Comparison of ENCODE assay signal across 8 cellular contexts in genomic region chr7:4642468-4643203, GRCh38. TPM values are rescaled to one million over a fixed set of nuclear protein-coding genes. Genes with fewer than 3 reads are reported as not detected.
A peak's percentile ranks its signal among the peaks of the same experiment; 100 is the strongest.
DNase-seq lines count a peak whose midpoint lies in the region; ATAC-seq, FAIRE-seq and TF ChIP-seq lines count a peak whose summit lies in the region.

No MANE protein-coding gene starts in this region.

- no peak overlapping the region for H2AK5ac ChIP-seq in mesenchymal stem cell (ENCODE audit: low read length, severe bottlenecking)

- WGBS in A549 (ENCODE audit: missing lambda C conversion rate) = 53% methylated on average over 20 of the region's 20 CpGs
- WGBS in K562 (ENCODE audit: insufficient coverage, low coverage, missing lambda C conversion rate) = 28% methylated on average over 20 of the region's 20 CpGs
- 91% methylated on average over 17 of the region's 20 CpGs for WGBS in mesenchymal stem cell

- POLR2A ChIA-PET in A549 (lab: Yijun Ruan, JAX) (interaction anchor here (0.8 to 2.3 kb wide), 10 partner anchors 10 to 133 kb away, joined by 5 to 48 read pairs (median 15); partner anchors contain the start of genes AP5Z1 and FOXK1), K562 (lab: Yijun Ruan, JAX) (interaction anchor here (0.7 to 2.2 kb wide), 5 partner anchors 21 to 52 kb away, joined by 3 to 21 read pairs (median 3); partner anchors contain the start of gene FOXK1)

- H2AFZ ChIP-seq in K562 (ENCODE audit: low read depth, low read length) (peak overlapping the region; percentile 85), mesenchymal stem cell (ENCODE audit: low read depth, low read length) (no peak overlapping the region)

- no peak overlapping the region for H2BK15ac ChIP-seq in mesenchymal stem cell (ENCODE audit: low read depth, poor library complexity, severe bottlenecking)

- H4K91ac ChIP-seq in mesenchymal stem cell (ENCODE audit: low read length) = no peak overlapping the region

- H3K9ac ChIP-seq in K562 (ENCODE audit: insufficient read depth in 1 of 2, low read depth in 2 of 2, low read length in 2 of 2) (peak overlapping the region; percentile 93 to 97), mesenchymal stem cell (ENCODE audit: low read length) (peak overlapping the region; percentile 97)

- TF ChIP-seq POLR2A in A549 (IDR thresholded peaks at IDR 0.05; ENCODE audit: low read length) = no peak
- TF ChIP-seq POLR2A in K562 (conservative IDR thresholded peaks at IDR 0.05) = peak; percentile 16; the same call in 1 of the 2 replicates

- H3K27ac ChIP-seq in A549 (peak overlapping the region; percentile 89 to 98), K562 (ENCODE audit: extremely low read depth, low read depth, low read length) (peak overlapping the region; percentile 98), mesenchymal stem cell (ENCODE audit: low read length, poor library complexity, severe bottlenecking) (no peak overlapping the region)

- H3K4me2 ChIP-seq in A549 = peak overlapping the region; percentile 78
- peak overlapping the region; percentile 78 for H3K4me2 ChIP-seq in K562 (ENCODE audit: insufficient read depth, low read length)
- peak overlapping the region; percentile 10 for H3K4me2 ChIP-seq in mesenchymal stem cell (ENCODE audit: low read length, poor library complexity, severe bottlenecking)

- ATAC-seq in A549 (no peak), HG02870 (IDR thresholded peaks at IDR 0.05; ENCODE audit: unreplicated experiment) (peak; percentile 2), K562 (peak; percentile 26), HG02885 (IDR thresholded peaks at IDR 0.05; ENCODE audit: poor library complexity, unreplicated experiment) (no peak), GM21528 (IDR thresholded peaks at IDR 0.05; ENCODE audit: low FRiP score, unreplicated experiment) (no peak), HG03097 (IDR thresholded peaks at IDR 0.05; ENCODE audit: low FRiP score, unreplicated experiment) (no peak)

- H3K4me1 ChIP-seq in A549 (peaks cover 9% of the 10 kb centered on the region; the same call in 1 of the 3 replicates), K562 (replicated peaks in 1 of 2; ENCODE audit: control insufficient read depth in 2 of 2, insufficient read depth in 2 of 2, low read length in 2 of 2) (peaks cover 9 to 29% of the 10 kb centered on the region in 2 experiments; a peak in 4 of 5 replicates), mesenchymal stem cell (ENCODE audit: control insufficient read depth, insufficient read depth, low read depth, low read length) (peaks cover 2% of the 10 kb centered on the region)

- H2BK5ac ChIP-seq in mesenchymal stem cell (ENCODE audit: low read depth, low read length, poor library complexity, severe bottlenecking) = no peak overlapping the region

- TSS peak; percentile 96 for BruUV-seq in K562 (replicated peaks; lab: Mats Ljungman, UMichigan)

- H4K8ac ChIP-seq in mesenchymal stem cell (ENCODE audit: low read length) = peak overlapping the region; percentile 93

- peak overlapping the region; percentile 57 for H3K4me3 ChIP-seq in A549
- H3K4me3 ChIP-seq in K562 = peak overlapping the region; percentile 69
- H3K4me3 ChIP-seq in mesenchymal stem cell (ENCODE audit: insufficient read depth in 1 of 2, low read depth in 1 of 2, low read length in 2 of 2) = peak overlapping the region; percentile 40 to 92

- H3K79me2 ChIP-seq in K562 (ENCODE audit: control insufficient read depth, insufficient read depth, low read length) = peaks cover 8% of the 10 kb centered on the region

- H3K9me1 ChIP-seq in K562 (ENCODE audit: control insufficient read depth, insufficient read depth, low read length) = no peaks in the 10 kb centered on the region

- no peak overlapping the region for H3K18ac ChIP-seq in mesenchymal stem cell (ENCODE audit: low read depth in 1 of 2, low read length in 2 of 2)

- FAIRE-seq in A549 (lab: Jason Lieb, UNC) (no peak), K562 (lab: Jason Lieb, UNC) (no peak)

- no peak overlapping the region for H3K14ac ChIP-seq in mesenchymal stem cell (ENCODE audit: low read length in 2 of 2)

- no peaks in the 10 kb centered on the region for H4K20me1 ChIP-seq in K562 (replicated peaks; ENCODE audit: control insufficient read depth, insufficient read depth, low read length)

- H3K79me1 ChIP-seq in mesenchymal stem cell (replicated peaks; ENCODE audit: low read length, poor library complexity, severe bottlenecking) = no peaks in the 10 kb centered on the region

- intact Hi-C loops in K562 (cut with micrococcal nuclease) = loop anchor here (5.0 kb wide), 1 partner anchor 95 kb away; no protein-coding TSS in a partner anchor

- peak overlapping the region in 1 of 2 experiments; percentile 30 for H3K4ac ChIP-seq in mesenchymal stem cell (ENCODE audit: low read depth in 1 of 2, low read length in 2 of 2)

- H3K27me3 ChIP-seq in K562 (ENCODE audit: control insufficient read depth in 2 of 2, insufficient read depth in 2 of 2, low read length in 2 of 2) (no peaks in the 10 kb centered on the region), mesenchymal stem cell (ENCODE audit: control insufficient read depth in 1 of 2, insufficient read depth in 1 of 2, low read length in 2 of 2) (no peaks in the 10 kb centered on the region)

- CTCF ChIA-PET in A549 (lab: Yijun Ruan, JAX) (interaction anchor here (0.8 to 2.6 kb wide), 17 partner anchors 9 to 1857 kb away, joined by 3 to 26 read pairs (median 7); no protein-coding TSS in a partner anchor), K562 (lab: Yijun Ruan, JAX; ENCODE audit: low intra/inter-chr PET ratio) (interaction anchor here (1.0 kb wide), 1 partner anchor 42 kb away, joined by 4 read pairs; no protein-coding TSS in a partner anchor)

- H2BK12ac ChIP-seq in mesenchymal stem cell (ENCODE audit: low read length in 2 of 2) = no peak overlapping the region

- TF ChIP-seq RAD21 in A549 (conservative IDR thresholded peaks at IDR 0.05 in 1 of 2, IDR thresholded peaks at IDR 0.05 in 1 of 2) (no peak), K562 (CRISPR knock-in tag; conservative IDR thresholded peaks at IDR 0.05 in 1 of 2, IDR thresholded peaks at IDR 0.05 in 1 of 2) (no peak)

- TF ChIP-seq EP300 in A549 (IDR thresholded peaks at IDR 0.05) (no peak), K562 (IDR thresholded peaks at IDR 0.05; ENCODE audit: low read length) (no peak)

- H3K36me3 ChIP-seq in K562 (ENCODE audit: control insufficient read depth, insufficient read depth, low read length) = no peaks in the 10 kb centered on the region
- no peaks in the 10 kb centered on the region for H3K36me3 ChIP-seq in mesenchymal stem cell (ENCODE audit: control insufficient read depth in 1 of 2, insufficient read depth in 2 of 2, low read depth in 1 of 2, low read length in 2 of 2)

- TF ChIP-seq CTCF in A549 (IDR thresholded peaks at IDR 0.05) (no peak), K562 (IDR thresholded peaks at IDR 0.05 in 2 of 3, conservative IDR thresholded peaks at IDR 0.05 in 1 of 3; ENCODE audit: insufficient read depth in 2 of 3, low read depth in 1 of 3, low read length in 3 of 3) (no peak)

- DNase-seq in A549 (ENCODE audit: low read depth in 1 of 2, low spot score in 1 of 2) (no peak), K562 (ENCODE audit: extremely low read depth in 1 of 4, low spot score in 3 of 4) (peak in 1 of 4 experiments; percentile 31), mesenchymal stem cell (no peak), SW 1271 (lab: John Stamatoyannopoulos, UW) (no peak)

- H3K9me3 ChIP-seq in A549 (no peaks in the 10 kb centered on the region), K562 (replicated peaks; ENCODE audit: control insufficient read depth, insufficient read depth, low read depth, low read length) (0 out of 2 replicates have a peak, but pooled peaks cover 2% of the 10 kb centered on the region), mesenchymal stem cell (ENCODE audit: control insufficient read depth, low read length) (peaks cover 4% of the 10 kb centered on the region)

- H2BK120ac ChIP-seq in mesenchymal stem cell (ENCODE audit: low read depth, low read length) = no peak overlapping the region

- in situ Hi-C loops in K562 (cut with MboI) = no loop called here

- no peak overlapping the region for H3K23ac ChIP-seq in mesenchymal stem cell (ENCODE audit: low read length in 2 of 2)

TF ChIP-seq in A549, 52 proteins besides CTCF, POLR2A, EP300 and RAD21:
- no peak for TF ChIP-seq TP53 (CRISPR knock-in tag; IDR thresholded peaks at IDR 0.05)
- no peak for TF ChIP-seq ESRRA (IDR thresholded peaks at IDR 0.05; ENCODE audit: borderline replicate concordance, low read length)
- 0 out of 2 replicates have a peak, but pooled peaks have one; percentile 58 for TF ChIP-seq FOSB (CRISPR knock-in tag; IDR thresholded peaks at IDR 0.05)

TF ChIP-seq in K562, 482 proteins besides CTCF, POLR2A, EP300 and RAD21 (continues in another document):
- TF ChIP-seq POLR2B (IDR thresholded peaks at IDR 0.05; ENCODE audit: low read depth, partially characterized antibody) (no peak), POLR2AphosphoS2 (IDR thresholded peaks at IDR 0.05; ENCODE audit: low read length) (0 out of 2 replicates have a peak, but pooled peaks have one; percentile 5), SMARCA5 (IDR thresholded peaks at IDR 0.05) (peak; percentile 23; the same call in 1 of the 2 replicates)

RNA-seq across cellular contexts. Expression of gene FOXK1, which starts 39.5 kb away (rescaled TPM):
- polyA plus RNA-seq in A549 (2011; rRNA removed) (6.8 and 8.3 TPM in 2 replicates), A549 (2017; fragmentation: RNase III; extraction: RNeasy Plus Mini Kit Qiagen cat#74134 plus additional on column Dnase treatment) (9.8 to 10.9 TPM (median 10.2 TPM) in 3 replicates), K562 (2011; rRNA removed) (2.9 and 4.2 TPM in 2 replicates), K562 (2014; fragmentation: Illumina TruSeq; extraction: Trizol) (5.0 and 6.8 TPM in 2 replicates), K562 (2014; fragmentation: Nextera tagmentation; extraction: Ambion mirVana) (under 1 TPM; 0.32 to 0.34 TPM), K562 (2014; rRNA removed) (11.8 TPM in 2 replicates)
- polyA plus RNA-seq in A549 (2012; cell fraction: cytosol; rRNA removed) = 7.4 and 10.0 TPM in 2 replicates
- 27.5 and 29.2 TPM in 2 replicates for polyA plus RNA-seq in A549 (2012; cell fraction: nucleus; rRNA removed)
- polyA minus RNA-seq in A549 (2011; rRNA and poly(A)+ RNA removed) = 15.7 and 19.4 TPM in 2 replicates
- total RNA-seq in K562 (2011; cell fraction: chromatin; rRNA removed; ENCODE audit: low replicate concordance) = 35.6 and 74.5 TPM in 2 replicates
- total RNA-seq in K562 (2011; cell fraction: nucleolus; rRNA removed) = 43.2 and 43.6 TPM in 2 replicates
- total RNA-seq in K562 (2011; cell fraction: nucleoplasm; rRNA removed) = 40.0 and 43.0 TPM in 2 replicates
- total RNA-seq in K562 (2014; rRNA removed) (17.0 and 19.5 TPM in 2 replicates), K562 (2014; rRNA removed; fragmentation: Illumina TruSeq; extraction: Trizol) (8.1 and 9.1 TPM in 2 replicates), K562 (2015; rRNA removed; fragmentation: Illumina TruSeq; extraction: Trizol) (8.5 and 9.1 TPM in 2 replicates), K562 (2021) (42.2 and 45.5 TPM in 2 replicates)
- 3.6 and 6.2 TPM in 2 replicates for polyA plus RNA-seq in K562 (2011; cell fraction: cytosol; rRNA removed)
- polyA plus RNA-seq in K562 (2011; cell fraction: nucleus; rRNA removed) = 7.9 and 12.0 TPM in 2 replicates
- polyA plus RNA-seq in K562 (2012) = 6.4 and 7.3 TPM in 2 replicates
- 6.7 and 8.7 TPM in 2 replicates for polyA minus RNA-seq in K562 (2011; rRNA and poly(A)+ RNA removed)
- 21.3 and 27.0 TPM in 2 replicates for polyA minus RNA-seq in K562 (2011; cell fraction: cytosol; rRNA and poly(A)+ RNA removed)
- polyA minus RNA-seq in K562 (2011; cell fraction: nucleus; rRNA and poly(A)+ RNA removed) = 9.7 and 11.6 TPM in 2 replicates
- 12.9 TPM for polyA plus RNA-seq in mesenchymal stem cell (2013, experiment 1 of 2)
- polyA plus RNA-seq in mesenchymal stem cell (2013, experiment 2 of 2) = 12.3 TPM

Comparison
In these comparisons a context has a peak if more than half of its experiments do, and no peak if none do; other contexts are left out.
1. ATAC-seq: peak in HG02870 (single experiment) and K562 (single experiment); none in A549 (0 of 2), HG02885 (single experiment), GM21528 (single experiment) and HG03097 (single experiment).
2. H3K4me2 ChIP-seq: peak in every context shown above with its lines; median percentile 78 in A549; 78 in K562; 10 in mesenchymal stem cell.
3. Of the 35 proteins assayed by ChIP-seq in both K562 and A549: peak only in K562: POLR2A and POLR2AphosphoS2; only in A549: none; in both: none; in neither: 32; mixed calls (peak in some experiments, not most) for 1.
4. Peak in every context shown above with its lines, with median percentiles within 50 percentile points of each other: H3K4me3 ChIP-seq.